In the genomic region with DNA sequence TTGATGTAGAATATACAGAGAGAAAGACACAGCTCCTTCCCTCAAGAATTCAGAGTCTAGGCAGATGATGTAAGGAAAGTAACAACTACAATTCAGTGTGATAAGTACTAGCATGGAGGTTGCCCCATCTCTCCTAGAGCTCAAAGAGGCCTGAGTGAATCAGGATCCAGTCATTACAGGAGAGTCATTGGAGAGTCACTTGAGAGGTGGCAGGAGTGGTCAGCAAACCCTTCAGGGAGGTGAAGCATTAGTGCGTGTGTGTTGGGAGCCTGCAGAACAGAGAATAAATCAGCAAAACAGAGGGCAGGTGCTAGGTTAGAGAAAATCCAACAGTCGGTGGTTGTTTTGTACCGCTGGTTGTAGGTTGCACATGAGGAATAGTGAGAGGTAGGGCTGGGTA, we compare ENCODE assay signal across 26 cellular contexts. TPM values are rescaled to one million over a fixed set of nuclear protein-coding genes. Genes with fewer than 3 reads are reported as not detected.
A peak's percentile ranks its signal among the peaks of the same experiment; 100 is the strongest.
DNase-seq lines count a peak whose midpoint lies in the region; ATAC-seq, FAIRE-seq and TF ChIP-seq lines count a peak whose summit lies in the region.
"Had no signal": no experiment of that assay in that cellular context is flagged by ENCODE, and none has a peak within 500 bp of the region (broad histone marks: within the 10 kb centered on the region; RNA-seq: fewer than 3 reads in every experiment).

No MANE protein-coding gene starts in this region.

- H3K4me1 ChIP-seq in mammary epithelial cell (ENCODE audit: insufficient read depth, low read length) = no peaks in the 10 kb centered on the region
- no peaks in the 10 kb centered on the region for H3K4me1 ChIP-seq in left lung

- H3K79me2 ChIP-seq in mammary epithelial cell (ENCODE audit: insufficient read depth, low read length) = no peaks in the 10 kb centered on the region

- H3K9me3 Mint-ChIP-seq in MCF 10A (ENCODE audit: unreplicated experiment) = no peaks in the 10 kb centered on the region
- H3K9me3 Mint-ChIP-seq: GM23338, H9 had no signal

- H3K27me3 Mint-ChIP-seq in MCF 10A (ENCODE audit: insufficient read depth, unreplicated experiment) = no peaks in the 10 kb centered on the region

- H3K27me3 ChIP-seq in mammary epithelial cell (ENCODE audit: insufficient read depth, low read length) (no peaks in the 10 kb centered on the region), bronchial epithelial cell (ENCODE audit: control insufficient read depth, insufficient read depth, low read length) (no peaks in the 10 kb centered on the region), left lung (no peaks in the 10 kb centered on the region)

- CTCF ChIA-PET in mammary epithelial cell (lab: Charles Lee; ENCODE audit: low non-redundant PET) = no interaction called here
- CTCF ChIA-PET in MCF 10A (lab: Yijun Ruan, JAX) = interaction anchor here (0.6 kb wide), 1 partner anchor 729 kb away, joined by 3 read pairs; no protein-coding TSS in a partner anchor

- no peak overlapping the region for H3K4me2 ChIP-seq in mammary epithelial cell (ENCODE audit: insufficient read depth, low read depth, low read length)
- H3K4me2 ChIP-seq: GM23338 had no signal

- WGBS in mammary epithelial cell (ENCODE audit: low coverage, missing lambda C conversion rate) = 78% methylated on average over 3 of the region's 3 CpGs

- no peak overlapping the region for H3K9ac ChIP-seq in mammary epithelial cell (ENCODE audit: insufficient read depth, low read length)

- BruUV-seq in mammary epithelial cell (replicated peaks; lab: Mats Ljungman, UMichigan) (no TSS peak), MCF 10A (replicated peaks; lab: Mats Ljungman, UMichigan) (no TSS peak)

- no peak for TF ChIP-seq CTCF in mammary epithelial cell (conservative IDR thresholded peaks at IDR 0.05 in 1 of 2, IDR thresholded peaks at IDR 0.05 in 1 of 2; ENCODE audit: extremely low read depth in 1 of 2, insufficient read depth in 1 of 2, low read depth in 1 of 2, low read length in 2 of 2)
- TF ChIP-seq CTCF in MCF 10A (IDR thresholded peaks at IDR 0.05; ENCODE audit: unreplicated experiment) = no peak
- no peak for TF ChIP-seq CTCF in bronchial epithelial cell (IDR thresholded peaks at IDR 0.05; ENCODE audit: insufficient read depth, low read length, severe bottlenecking)
- TF ChIP-seq CTCF in left lung (IDR thresholded peaks at IDR 0.05) = no peak

- peak; percentile 10 for DNase-seq in mammary epithelial cell
- no peak for DNase-seq in MCF 10A (ENCODE audit: unreplicated experiment)
- DNase-seq in bronchial epithelial cell (ENCODE audit: low read depth) = peak; percentile 67
- DNase-seq in left lung = peak in 1 of 2 donors; percentile 34
- DNase-seq in urothelium cell line (ENCODE audit: low spot score) = no peak
- no peak for DNase-seq in inferior parietal cortex (ENCODE audit: extremely low spot score)
- no peak for DNase-seq in NCI-H2196 (lab: John Stamatoyannopoulos, UW; ENCODE audit: unreplicated experiment)
- DNase-seq: Calu3, H9, HFFc6, Kasumi-1, MV-4-11, NCI-H1105, NCI-H1436 treated with DMSO at 0.1 percent for 48 hours, NCI-H187 treated with DMSO at 0.1 percent for 48 hours, NCI-H345, NCI-H510A treated with DMSO at 0.1 percent for 48 hours, Right ventricle myocardium superior, RPMI8226 had no signal

- H3K27ac ChIP-seq in mammary epithelial cell (ENCODE audit: insufficient read depth, low read depth, low read length) (no peak overlapping the region), left lung (no peak overlapping the region)

- ATAC-seq in left lung (peak; percentile 100), GM21515 (IDR thresholded peaks at IDR 0.05; ENCODE audit: unreplicated experiment) (no peak)
- ATAC-seq: GM23338, K562 had no signal

- no peak overlapping the region for H2AFZ ChIP-seq in mammary epithelial cell (ENCODE audit: low read depth, low read length)
- H2AFZ ChIP-seq: GM23338 had no signal

- no peak overlapping the region for H3K27ac Mint-ChIP-seq in MCF 10A (ENCODE audit: low read depth, unreplicated experiment)
- H3K27ac Mint-ChIP-seq: GM23338, H9, HFFc6 had no signal

- no peak overlapping the region for H3K4me3 ChIP-seq in mammary epithelial cell (replicated peaks in 1 of 3; ENCODE audit: insufficient read depth in 1 of 3, low read depth in 2 of 3, low read length in 3 of 3)
- H3K4me3 ChIP-seq in bronchial epithelial cell (ENCODE audit: low read depth, low read length) = no peak overlapping the region
- H3K4me3 ChIP-seq in left lung = no peak overlapping the region
- H3K4me3 ChIP-seq: GM23338, K562 had no signal

- H3K36me3 ChIP-seq in mammary epithelial cell (ENCODE audit: insufficient read depth, low read length) (no peaks in the 10 kb centered on the region), bronchial epithelial cell (ENCODE audit: control insufficient read depth, insufficient read depth, low read length) (no peaks in the 10 kb centered on the region), left lung (no peaks in the 10 kb centered on the region)

- H3K9me3 ChIP-seq in mammary epithelial cell (replicated peaks; ENCODE audit: insufficient read depth, low read length) (no peaks in the 10 kb centered on the region), left lung (no peaks in the 10 kb centered on the region)

- intact Hi-C loops in mammary epithelial cell (cut with micrococcal nuclease) (no loop called here), MCF 10A (cut with micrococcal nuclease) (no loop called here), left lung (cut with DNase I) (no loop called here)

- dilution Hi-C loops in mammary epithelial cell (cut with HindIII; ENCODE audit: low sequenced_read_pairs) = no loop called here

- in situ Hi-C loops in mammary epithelial cell (cut with MboI; ENCODE audit: low sequenced_read_pairs in 2 of 2) = no loop called here

- POLR2A ChIA-PET in MCF 10A (lab: Yijun Ruan, JAX) = interaction anchor here (1.2 kb wide), 1 partner anchor 25 kb away, joined by 4 read pairs; no protein-coding TSS in a partner anchor

- H3K4me1 Mint-ChIP-seq in MCF 10A (ENCODE audit: insufficient read depth, unreplicated experiment) = peaks cover under 1% of the 10 kb centered on the region
- H3K4me1 Mint-ChIP-seq: GM23338, H9 had no signal

- FAIRE-seq in bronchial epithelial cell (lab: Jason Lieb, UNC) (no peak), urothelium cell line (lab: Jason Lieb, UNC) (peak; percentile 81)
- FAIRE-seq: GM18507, HTR-8/SVneo, K562 had no signal

- H3K36me3 Mint-ChIP-seq in MCF 10A (ENCODE audit: insufficient read depth, unreplicated experiment) = peaks cover 6% of the 10 kb centered on the region

- no peaks in the 10 kb centered on the region for H4K20me1 ChIP-seq in mammary epithelial cell (ENCODE audit: insufficient read depth, low read length)

- H3K4me3 Mint-ChIP-seq in MCF 10A (ENCODE audit: unreplicated experiment) = no peak overlapping the region
- H3K4me3 Mint-ChIP-seq: GM23338, H9, HFFc6 had no signal

RNA-seq across cellular contexts. Expression of a gene that starts 46.1 kb away (rescaled TPM):
- not detected for total RNA-seq in mammary epithelial cell
- polyA plus RNA-seq in mammary epithelial cell = not detected
- not detected for polyA minus RNA-seq in mammary epithelial cell
- total RNA-seq in MCF 10A (2022) = not detected in 2 replicates
- total RNA-seq in bronchial epithelial cell = not detected in 2 replicates
- not detected for total RNA-seq in left lung
- total RNA-seq: A172, Calu3, H9, HFFc6, M059J, Right ventricle myocardium superior had no signal

Comparison
In these comparisons a context has a peak if more than half of its experiments do, and no peak if none do; other contexts are left out.
1. DNase-seq: peak in mammary epithelial cell (single experiment) and bronchial epithelial cell (single experiment); none in MCF 10A (single experiment), urothelium cell line (single experiment), inferior parietal cortex (single experiment) and NCI-H2196 (single experiment).